Comparison of ENCODE assay signal across 12 cellular contexts in genomic region chr2:215845839-215846586, GRCh38.
A peak's percentile ranks its signal among the peaks of the same experiment; 100 is the strongest.
DNase-seq lines count a peak whose midpoint lies in the region; ATAC-seq and TF ChIP-seq lines count a peak whose summit lies in the region.
"Had no signal": no experiment of that assay in that cellular context is flagged by ENCODE, and none has a peak within 500 bp of the region (broad histone marks: within the 10 kb centered on the region; RNA-seq: fewer than 3 reads in every experiment).

No MANE protein-coding gene starts in this region.

- H3K27ac ChIP-seq in heart left ventricle: peak overlapping the region in 1 of 12 donors; percentile 45

- no peaks in the 10 kb centered on the region for H3K27me3 ChIP-seq in heart left ventricle

- no peak for TF ChIP-seq POLR2A in heart left ventricle (IDR thresholded peaks at IDR 0.05)

- DNase-seq in chondrocyte (ENCODE audit: low spot score) (no peak), heart left ventricle (no peak), type B pancreatic cell (ENCODE audit: extremely low spot score, unreplicated experiment) (no peak)
- no peak for DNase-seq in stimulated activated CD4-positive, alpha-beta T cell treated with anti-CD3 and anti-CD28 coated beads, Interleukin-4, amount 100 ng/mL, for 1 hour
- DNase-seq in activated CD4-positive, alpha-beta T cell treated with anti-CD3 and anti-CD28 coated beads, Interleukin-2, amount 50 U/mL, for 1 hour: no peak
- DNase-seq: activated naive CD4-positive, alpha-beta T cell treated with anti-CD3 and anti-CD28 coated beads, Interleukin-2, amount 50 U/mL, for 16 hours; Caco-2; naive B cell had no signal

- peaks cover 0 to 51% (median 7%) of the 10 kb centered on the region in 12 donors for H3K4me1 ChIP-seq in heart left ventricle
- H3K4me1 ChIP-seq: Caco-2 had no signal

- H3K4me1 Mint-ChIP-seq in chondrocyte (ENCODE audit: low read depth) (peaks cover 46% of the 10 kb centered on the region), type B pancreatic cell (ENCODE audit: unreplicated experiment) (peaks cover 5% of the 10 kb centered on the region)

- H3K4me3 ChIP-seq in heart left ventricle: no peak overlapping the region

- intact Hi-C loops in heart left ventricle (cut with DNase I): no loop called here

- H3K27me3 Mint-ChIP-seq in chondrocyte (ENCODE audit: low read depth): no peaks in the 10 kb centered on the region
- H3K27me3 Mint-ChIP-seq in type B pancreatic cell: no peaks in the 10 kb centered on the region
- H3K27me3 Mint-ChIP-seq: stimulated activated naive CD8-positive, alpha-beta T cell treated with anti-CD3 and anti-CD28 coated beads, Interleukin-15, Interleukin-2, amounts not matched to agents 100 ng/mL and 50 ng/mL, for 24 hours had no signal

- H3K27ac Mint-ChIP-seq in chondrocyte (ENCODE audit: unreplicated experiment): peak overlapping the region; percentile 9
- no peak overlapping the region for H3K27ac Mint-ChIP-seq in type B pancreatic cell
- H3K27ac Mint-ChIP-seq: stimulated activated naive CD8-positive, alpha-beta T cell treated with anti-CD3 and anti-CD28 coated beads, Interleukin-15, Interleukin-2, amounts not matched to agents 100 ng/mL and 50 ng/mL, for 24 hours had no signal

- ATAC-seq in GM18520 (IDR thresholded peaks at IDR 0.05; ENCODE audit: unreplicated experiment) (peak; percentile 51), GM21526 (IDR thresholded peaks at IDR 0.05; ENCODE audit: low FRiP score, unreplicated experiment) (peak; percentile 74), HG03196 (IDR thresholded peaks at IDR 0.05; ENCODE audit: unreplicated experiment) (peak; percentile 71), heart left ventricle (no peak)

- H3K9me3 Mint-ChIP-seq in chondrocyte (ENCODE audit: low read depth): peaks cover 2% of the 10 kb centered on the region
- no peaks in the 10 kb centered on the region for H3K9me3 Mint-ChIP-seq in type B pancreatic cell
- H3K9me3 Mint-ChIP-seq: stimulated activated naive CD8-positive, alpha-beta T cell treated with anti-CD3 and anti-CD28 coated beads, Interleukin-15, Interleukin-2, amounts not matched to agents 100 ng/mL and 50 ng/mL, for 24 hours had no signal

- H3K4me3 Mint-ChIP-seq in chondrocyte (ENCODE audit: unreplicated experiment) (no peak overlapping the region), type B pancreatic cell (no peak overlapping the region)
- H3K4me3 Mint-ChIP-seq: naive B cell; stimulated activated naive CD8-positive, alpha-beta T cell treated with anti-CD3 and anti-CD28 coated beads, Interleukin-15, Interleukin-2, amounts not matched to agents 100 ng/mL and 50 ng/mL, for 24 hours had no signal

- WGBS in heart left ventricle, 4 donors: 71 to 76% (median 73%) methylated on average over 8 of the region's 8 CpGs

- TF ChIP-seq CTCF in chondrocyte (IDR thresholded peaks at IDR 0.05) (no peak), heart left ventricle (IDR thresholded peaks at IDR 0.05) (no peak), type B pancreatic cell (conservative IDR thresholded peaks at IDR 0.05) (no peak)

- no peaks in the 10 kb centered on the region for H3K9me3 ChIP-seq in heart left ventricle
- H3K9me3 ChIP-seq: Caco-2 had no signal

- peaks cover 2% of the 10 kb centered on the region for H3K36me3 Mint-ChIP-seq in chondrocyte (ENCODE audit: low read depth)
- H3K36me3 Mint-ChIP-seq in type B pancreatic cell: no peaks in the 10 kb centered on the region
- H3K36me3 Mint-ChIP-seq: naive B cell had no signal

- H3K36me3 ChIP-seq in heart left ventricle: no peaks in the 10 kb centered on the region

Comparison
In these comparisons a context has a peak if more than half of its experiments do, and no peak if none do; other contexts are left out.
1. ATAC-seq: peak in GM18520 (single experiment), GM21526 (single experiment) and HG03196 (single experiment); none in heart left ventricle (0 of 4).